ENCODE assay signal across 8 cellular contexts in the genomic region with DNA sequence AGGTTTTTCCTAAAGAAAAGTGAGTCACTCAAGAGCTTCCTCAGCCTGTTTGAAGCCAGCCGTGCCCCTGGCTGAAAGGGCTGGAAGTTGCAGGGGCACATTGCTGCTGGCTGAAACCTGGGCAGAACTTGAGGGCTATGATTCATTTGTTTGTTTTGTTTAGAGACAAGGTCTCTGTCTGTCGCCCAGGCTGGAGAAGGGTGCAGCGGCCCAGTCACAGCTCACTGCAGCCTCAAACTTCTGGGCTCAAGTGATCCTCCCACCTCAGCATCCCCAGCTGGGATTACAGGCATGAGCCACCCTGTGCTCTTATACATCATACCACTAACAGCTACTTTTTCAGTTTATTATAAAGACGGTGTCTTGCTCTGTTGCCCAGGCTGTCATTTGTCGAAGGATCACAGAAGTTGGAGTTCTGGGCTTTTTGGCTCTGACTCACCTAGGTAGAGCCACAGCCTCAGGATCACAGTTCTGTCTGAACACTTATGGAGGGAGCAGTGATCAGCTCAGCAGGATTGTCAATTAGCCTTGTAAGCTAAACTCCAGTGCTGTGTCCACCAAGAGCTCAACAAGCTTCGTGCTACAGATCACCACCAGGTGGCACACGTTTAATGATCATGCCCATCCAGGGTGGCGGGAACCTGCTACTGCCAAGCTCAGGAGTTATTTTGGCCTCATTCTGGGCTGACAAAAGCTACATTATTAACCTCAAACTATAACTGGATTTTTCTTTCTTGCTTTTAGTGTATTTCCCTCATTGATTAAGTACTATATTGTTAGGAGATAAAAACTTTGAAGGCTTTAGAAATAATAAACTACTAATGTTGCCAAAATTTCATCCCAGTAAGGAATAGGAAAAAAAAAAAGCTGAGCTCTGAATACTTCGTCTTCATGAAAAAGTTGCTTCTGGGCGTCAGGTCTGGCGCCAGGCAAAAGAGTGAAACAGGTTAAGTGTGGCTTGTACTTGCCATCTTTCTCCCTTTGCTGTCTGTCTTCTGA. TPM values are rescaled to one million over a fixed set of nuclear protein-coding genes. Genes with fewer than 3 reads are reported as not detected.
DNase-seq lines count a peak whose midpoint lies in the region; ATAC-seq and TF ChIP-seq lines count a peak whose summit lies in the region.

No MANE protein-coding gene starts in this region.

- peak; percentile 91 for DNase-seq in DMS 273 (lab: John Stamatoyannopoulos, UW; ENCODE audit: unreplicated experiment)
- DNase-seq in GOT3 (lab: John Stamatoyannopoulos, UW) = peak; percentile 5
- DNase-seq in NCI-H1048 (lab: John Stamatoyannopoulos, UW) = peak; percentile 31
- peak; percentile 62 for DNase-seq in activated naive CD4-positive, alpha-beta T cell treated with anti-CD3 and anti-CD28 coated beads, Interleukin-2, amount 50 U/mL, for 16 hours
- DNase-seq in head of caudate nucleus = peak; percentile 14 to 83 (median 69)
- DNase-seq in pulmonary artery endothelial cell (ENCODE audit: low read depth, low spot score) = peak; percentile 54

- peak; percentile 99 for ATAC-seq in SK-N-SH treated with all-trans-retinoic acid at 6 μM for 48 hours
- no peak for ATAC-seq in GM19324 (IDR thresholded peaks at IDR 0.05; ENCODE audit: low FRiP score, unreplicated experiment)

- intact Hi-C loops in head of caudate nucleus (cut with DNase I) = no loop called here

TF ChIP-seq in SK-N-SH treated with all-trans-retinoic acid at 6 μM for 48 hours, 23 proteins besides CTCF, POLR2A, EP300 and RAD21:
- no peak for TF ChIP-seq CREB5 (CRISPR knock-in tag; IDR thresholded peaks at IDR 0.05; ENCODE audit: low read depth)

RNA-seq across cellular contexts. Expression of gene ARHGEF33, which starts 57.9 kb away (rescaled TPM):
- 0.07 and 0.11 TPM in 2 replicates for total RNA-seq in pulmonary artery endothelial cell

Comparison
In these comparisons a context has a peak if more than half of its experiments do, and no peak if none do; other contexts are left out.
1. DNase-seq: peak in every context shown above with its lines; median percentile 91 in DMS 273; 69 in head of caudate nucleus; 62 in activated naive CD4-positive, alpha-beta T cell treated with anti-CD3 and anti-CD28 coated beads, Interleukin-2, amount 50 U/mL, for 16 hours; 54 in pulmonary artery endothelial cell; 31 in NCI-H1048; 5 in GOT3.